In genomic region chr10:93115661-93116383, GRCh38 we compare ENCODE assay signal across 8 cellular contexts. TPM values are rescaled to one million over a fixed set of nuclear protein-coding genes. Genes with fewer than 3 reads are reported as not detected.
DNase-seq lines count a peak whose midpoint lies in the region; ATAC-seq, FAIRE-seq and TF ChIP-seq lines count a peak whose summit lies in the region.

No MANE protein-coding gene starts in this region.

- WGBS in mesendoderm (ENCODE audit: extremely low coverage, insufficient coverage, low lambda C conversion rate), result no CpG with 5 or more reads among the region's 4 CpGs

- H3K79me1 ChIP-seq in mesendoderm (ENCODE audit: low read length), result no peaks in the 10 kb centered on the region

- H3K27ac ChIP-seq in mesendoderm (ENCODE audit: low read depth, low read length), result no peak overlapping the region

- H3K23ac ChIP-seq in mesendoderm (ENCODE audit: low read length), result no peak overlapping the region

- no peak for TF ChIP-seq POLR2A in H54 (IDR thresholded peaks at IDR 0.05; ENCODE audit: low read depth, low read length)

- DNase-seq in DMS153 treated with DMSO at 0.1 percent for 48 hours (lab: John Stamatoyannopoulos, UW; ENCODE audit: unreplicated experiment) (peak; percentile 31), H54 (ENCODE audit: insufficient read length, low spot score) (peak; percentile 76), NCI-H2171 (lab: John Stamatoyannopoulos, UW) (peak; percentile 1), mesendoderm (peak; percentile 89)
- DNase-seq in activated CD4-positive, alpha-beta T cell treated with anti-CD3 and anti-CD28 coated beads, Interleukin-2, amount 50 U/mL, for 24 hours (ENCODE audit: low read depth in 1 of 2, low spot score in 1 of 2), result peak; percentile 45 to 65
- DNase-seq in effector CD4-positive, alpha-beta T cell, result peak; percentile 48
- DNase-seq in stimulated activated CD8-positive, alpha-beta memory T cell treated with anti-CD3 and anti-CD28 coated beads, Interleukin-7, amount 100 ng/mL, for 4 hours (ENCODE audit: low read depth in 2 of 2), result peak; percentile 33 to 36

- peak overlapping the region; percentile 46 for H2BK120ac ChIP-seq in mesendoderm (ENCODE audit: low read depth, low read length)

- H2AK5ac ChIP-seq in mesendoderm (ENCODE audit: low read length), result peak overlapping the region; percentile 91

- H3K4me3 ChIP-seq in mesendoderm (ENCODE audit: low read length), result no peak overlapping the region

- FAIRE-seq in H54 (lab: Jason Lieb, UNC), result no peak

- no peak for ATAC-seq in HG03469 (IDR thresholded peaks at IDR 0.05; ENCODE audit: unreplicated experiment)

- no peak overlapping the region for H2BK15ac ChIP-seq in mesendoderm (replicated peaks; ENCODE audit: low read depth)

- no peak overlapping the region for H3K4me2 ChIP-seq in mesendoderm (ENCODE audit: low read length)

- H4K5ac ChIP-seq in mesendoderm (ENCODE audit: low read length), result no peak overlapping the region

- H3K9ac ChIP-seq in mesendoderm (ENCODE audit: low read length), result no peak overlapping the region

- H3K18ac ChIP-seq in mesendoderm (ENCODE audit: low read length), result peak overlapping the region; percentile 69

- peak overlapping the region; percentile 81 for H3K56ac ChIP-seq in mesendoderm (ENCODE audit: low read length)

- no peaks in the 10 kb centered on the region for H3K79me2 ChIP-seq in mesendoderm (ENCODE audit: control insufficient read depth, insufficient read depth, low read length)

- H4K8ac ChIP-seq in mesendoderm (ENCODE audit: low read depth, low read length), result no peak overlapping the region

- peak overlapping the region; percentile 92 for H2BK5ac ChIP-seq in mesendoderm (ENCODE audit: low read length)

- no peaks in the 10 kb centered on the region for H3K36me3 ChIP-seq in mesendoderm (ENCODE audit: control insufficient read depth, insufficient read depth, low read length)

- no peaks in the 10 kb centered on the region for H3K4me1 ChIP-seq in mesendoderm (ENCODE audit: control insufficient read depth, low read depth, low read length)

- no peaks in the 10 kb centered on the region for H3K27me3 ChIP-seq in mesendoderm (ENCODE audit: insufficient read depth, low read length, poor library complexity)

- H3K4ac ChIP-seq in mesendoderm (ENCODE audit: low read depth, low read length), result peak overlapping the region; percentile 78

RNA-seq across cellular contexts. Expression of gene CYP26A1, which starts 42.1 kb away (rescaled TPM):
- polyA plus RNA-seq in mesendoderm (2013, experiment 1 of 2), result 49.3 TPM
- 50.0 TPM for polyA plus RNA-seq in mesendoderm (2013, experiment 2 of 2)

RNA-seq across cellular contexts. Expression of gene CYP26C1, which starts 55.2 kb away (rescaled TPM):
- 0.10 TPM for polyA plus RNA-seq in mesendoderm (2013, experiment 1 of 2)
- polyA plus RNA-seq in mesendoderm (2013, experiment 2 of 2), result 0.08 TPM

Comparison
In these comparisons a context has a peak if more than half of its experiments do, and no peak if none do; other contexts are left out.
1. DNase-seq: peak in every context shown above with its lines; median percentile 89 in mesendoderm; 76 in H54; 55 in activated CD4-positive, alpha-beta T cell treated with anti-CD3 and anti-CD28 coated beads, Interleukin-2, amount 50 U/mL, for 24 hours; 48 in effector CD4-positive, alpha-beta T cell; 34 in stimulated activated CD8-positive, alpha-beta memory T cell treated with anti-CD3 and anti-CD28 coated beads, Interleukin-7, amount 100 ng/mL, for 4 hours; 31 in DMS153 treated with DMSO at 0.1 percent for 48 hours; 1 in NCI-H2171.